ENCODE assay signal across 8 cellular contexts in the genomic region with DNA sequence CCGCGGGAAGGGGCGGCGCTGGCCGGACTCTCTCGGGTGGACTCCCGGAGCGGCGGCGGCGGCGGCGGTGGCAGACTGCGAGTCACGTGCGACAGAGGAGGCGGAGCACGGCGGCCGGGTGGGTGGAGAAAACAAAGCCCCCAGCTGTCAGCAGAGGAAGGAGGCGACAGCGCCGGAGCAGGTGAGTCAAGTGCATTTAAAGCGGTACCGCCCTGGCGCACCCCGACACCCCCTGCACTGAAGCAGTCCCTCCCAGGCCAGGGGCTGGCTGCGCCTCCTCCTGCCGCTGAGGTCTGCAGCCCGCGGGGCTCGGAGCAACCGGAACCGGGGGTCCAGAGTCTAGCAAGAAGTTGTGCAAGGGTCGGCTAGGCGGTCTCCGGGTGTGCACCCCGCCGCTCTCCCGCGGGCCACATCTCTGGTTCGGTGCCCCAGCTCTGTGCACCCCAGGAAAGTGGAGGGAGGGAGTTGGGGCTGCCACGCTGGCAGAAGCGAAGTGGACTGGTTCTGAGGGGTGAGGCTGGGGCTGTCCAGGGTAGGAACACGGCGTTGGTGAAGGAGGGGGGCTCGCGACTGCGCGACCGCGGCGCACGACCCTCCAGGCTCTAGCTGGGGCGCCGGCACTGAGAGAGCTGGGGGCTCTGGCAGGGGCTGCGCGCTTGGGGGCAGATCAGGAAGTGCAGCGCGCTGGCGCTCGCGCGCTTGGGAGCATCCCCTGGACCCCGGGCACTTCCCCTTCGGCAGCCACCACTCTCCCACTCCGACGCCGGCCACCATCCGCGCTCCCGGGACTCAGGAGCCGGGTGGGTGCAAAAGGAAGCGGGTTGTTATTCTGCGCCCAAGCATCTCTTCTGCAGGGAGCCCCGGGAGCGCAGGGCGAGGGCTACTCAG.
DNase-seq lines count a peak whose midpoint lies in the region; ATAC-seq and TF ChIP-seq lines count a peak whose summit lies in the region.

No MANE protein-coding gene starts in this region.

- H3K27me3 ChIP-seq in H7 (ENCODE audit: control insufficient read depth, insufficient read depth, low read length) (peaks cover 56% of the 10 kb centered on the region), MG63 (peaks cover 47% of the 10 kb centered on the region), left ventricle myocardium inferior (ENCODE audit: low read depth) (no peaks in the 10 kb centered on the region)

- H3K4me3 Mint-ChIP-seq in activated naive CD8-positive, alpha-beta T cell treated with anti-CD3 and anti-CD28 coated beads, Interleukin-2, amount 10 ng/mL, durations not matched to agents 7 days and 5 days, result peak overlapping the region; percentile 94
- H3K4me3 Mint-ChIP-seq in progenitor cell of endocrine pancreas (ENCODE audit: low read depth), result peak overlapping the region; percentile 87

- peak; percentile 85 for ATAC-seq in activated naive CD8-positive, alpha-beta T cell treated with anti-CD3 and anti-CD28 coated beads, Interleukin-2, amount 10 ng/mL, durations not matched to agents 7 days and 5 days (ENCODE audit: low read depth)

- peaks cover 42% of the 10 kb centered on the region for H3K4me1 ChIP-seq in left ventricle myocardium inferior

- peak overlapping the region; percentile 74 for H3K27ac ChIP-seq in left ventricle myocardium inferior (replicated peaks)

- peaks cover 16% of the 10 kb centered on the region for H3K4me1 Mint-ChIP-seq in activated naive CD8-positive, alpha-beta T cell treated with anti-CD3 and anti-CD28 coated beads, Interleukin-2, amount 10 ng/mL, durations not matched to agents 7 days and 5 days
- peaks cover 21% of the 10 kb centered on the region for H3K4me1 Mint-ChIP-seq in progenitor cell of endocrine pancreas (ENCODE audit: low read depth)

- peaks cover 20% of the 10 kb centered on the region for H3K27me3 Mint-ChIP-seq in activated naive CD8-positive, alpha-beta T cell treated with anti-CD3 and anti-CD28 coated beads, Interleukin-2, amount 10 ng/mL, durations not matched to agents 7 days and 5 days
- H3K27me3 Mint-ChIP-seq in progenitor cell of endocrine pancreas, result peaks cover 37% of the 10 kb centered on the region

- intact Hi-C loops in left ventricle myocardium inferior (cut with micrococcal nuclease), result no loop called here

- no peaks in the 10 kb centered on the region for H3K36me3 ChIP-seq in H7 (replicated peaks; ENCODE audit: control insufficient read depth, insufficient read depth, low read length)
- H3K36me3 ChIP-seq in MG63, result no peaks in the 10 kb centered on the region
- H3K36me3 ChIP-seq in left ventricle myocardium inferior, result no peaks in the 10 kb centered on the region

- H3K4me3 ChIP-seq in H7 (ENCODE audit: insufficient read depth, low read depth, low read length), result peak overlapping the region; percentile 69
- H3K4me3 ChIP-seq in MG63, result peak overlapping the region; percentile 37
- H3K4me3 ChIP-seq in left ventricle myocardium inferior, result peak overlapping the region; percentile 94

- POLR2A ChIA-PET in activated naive CD8-positive, alpha-beta T cell treated with anti-CD3 and anti-CD28 coated beads, Interleukin-2, amount 10 ng/mL, durations not matched to agents 7 days and 5 days (lab: Charles Lee), result interaction anchor here (0.9 kb wide), 1 partner anchor 53 kb away, joined by 4 read pairs; no protein-coding TSS in a partner anchor

- no peaks in the 10 kb centered on the region for H3K36me3 Mint-ChIP-seq in activated naive CD8-positive, alpha-beta T cell treated with anti-CD3 and anti-CD28 coated beads, Interleukin-2, amount 10 ng/mL, durations not matched to agents 7 days and 5 days
- H3K36me3 Mint-ChIP-seq in progenitor cell of endocrine pancreas (ENCODE audit: insufficient read depth), result no peaks in the 10 kb centered on the region

- no peaks in the 10 kb centered on the region for H3K9me3 Mint-ChIP-seq in activated naive CD8-positive, alpha-beta T cell treated with anti-CD3 and anti-CD28 coated beads, Interleukin-2, amount 10 ng/mL, durations not matched to agents 7 days and 5 days
- no peaks in the 10 kb centered on the region for H3K9me3 Mint-ChIP-seq in progenitor cell of endocrine pancreas (ENCODE audit: low read depth)

- H3K9me3 ChIP-seq in MG63 (no peaks in the 10 kb centered on the region), left ventricle myocardium inferior (replicated peaks) (no peaks in the 10 kb centered on the region)

- peak overlapping the region; percentile 44 for H3K27ac Mint-ChIP-seq in activated naive CD8-positive, alpha-beta T cell treated with anti-CD3 and anti-CD28 coated beads, Interleukin-2, amount 10 ng/mL, durations not matched to agents 7 days and 5 days
- peak overlapping the region; percentile 98 for H3K27ac Mint-ChIP-seq in progenitor cell of endocrine pancreas

- DNase-seq in DMS79 (lab: John Stamatoyannopoulos, UW) (peak; percentile 49), H7 (peak; percentile 79), MG63 (peak; percentile 21), SKM-1 (lab: John Stamatoyannopoulos, UW; ENCODE audit: unreplicated experiment) (peak; percentile 26), left ventricle myocardium inferior (peak; percentile 81), progenitor cell of endocrine pancreas (ENCODE audit: low spot score, unreplicated experiment) (peak; percentile 75), ureter (ENCODE audit: low spot score) (peak; percentile 73)
- peak; percentile 85 for DNase-seq in activated naive CD8-positive, alpha-beta T cell treated with anti-CD3 and anti-CD28 coated beads, Interleukin-2, amount 10 ng/mL, durations not matched to agents 7 days and 5 days

- TF ChIP-seq CTCF in left ventricle myocardium inferior (IDR thresholded peaks at IDR 0.05; ENCODE audit: borderline replicate concordance) (no peak), progenitor cell of endocrine pancreas (IDR thresholded peaks at IDR 0.05; ENCODE audit: unreplicated experiment) (no peak)

Comparison
In these comparisons a context has a peak if more than half of its experiments do, and no peak if none do; other contexts are left out.
1. Peak in every context shown above with its lines: DNase-seq, ATAC-seq, H3K4me3 ChIP-seq and H3K27ac ChIP-seq.
2. DNase-seq: peak in every context shown above with its lines; median percentile 85 in activated naive CD8-positive, alpha-beta T cell treated with anti-CD3 and anti-CD28 coated beads, Interleukin-2, amount 10 ng/mL, durations not matched to agents 7 days and 5 days; 81 in left ventricle myocardium inferior; 79 in H7; 75 in progenitor cell of endocrine pancreas; 73 in ureter; 49 in DMS79; 26 in SKM-1; 21 in MG63.
3. H3K4me3 ChIP-seq: peak in every context shown above with its lines; median percentile 94 in left ventricle myocardium inferior; 69 in H7; 37 in MG63.